Comparison of ENCODE assay signal across 16 cellular contexts in the genomic region with DNA sequence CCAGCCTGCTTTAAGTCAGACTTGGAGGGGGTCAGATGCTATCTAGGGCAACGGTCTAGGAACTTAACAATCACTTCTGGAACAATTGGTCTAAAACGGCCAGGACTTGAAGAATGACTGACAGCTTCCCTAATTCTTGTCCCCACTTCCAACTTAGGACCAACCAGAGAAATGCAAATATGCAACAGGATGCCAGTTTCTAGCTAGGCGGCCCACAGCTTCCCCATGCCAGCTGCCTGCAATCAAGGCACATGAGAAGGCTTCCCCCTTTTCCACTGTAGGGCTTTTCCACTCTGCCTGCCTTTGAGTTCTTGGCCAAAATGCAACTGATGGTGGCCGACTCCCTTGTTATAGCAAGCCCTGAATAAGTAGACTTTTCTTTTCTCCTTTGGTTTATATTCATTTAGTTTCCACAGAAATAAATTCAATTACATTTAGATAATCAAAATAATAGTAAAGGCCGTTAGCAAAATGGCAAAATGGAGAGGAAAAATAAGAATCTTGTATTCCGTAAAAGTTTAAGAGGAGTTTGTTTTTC.
A peak's percentile ranks its signal among the peaks of the same experiment; 100 is the strongest.
DNase-seq lines count a peak whose midpoint lies in the region; ATAC-seq, FAIRE-seq and TF ChIP-seq lines count a peak whose summit lies in the region.
"Had no signal": no experiment of that assay in that cellular context is flagged by ENCODE, and none has a peak within 500 bp of the region (broad histone marks: within the 10 kb centered on the region; RNA-seq: fewer than 3 reads in every experiment).

No MANE protein-coding gene starts in this region.

- H3K4me1 ChIP-seq in lung (ENCODE audit: control insufficient read depth in 2 of 2, insufficient read depth in 2 of 2, low read length in 2 of 2): peaks cover 0 to 4% of the 10 kb centered on the region in 2 donors
- H3K4me1 ChIP-seq in upper lobe of right lung: no peaks in the 10 kb centered on the region

- H3K36me3 ChIP-seq in lung (ENCODE audit: control insufficient read depth in 2 of 2, insufficient read depth in 2 of 2, low read length in 2 of 2) (no peaks in the 10 kb centered on the region), upper lobe of right lung (no peaks in the 10 kb centered on the region)

- H3K27ac ChIP-seq in lung (ENCODE audit: low read depth in 1 of 2, low read length in 1 of 2) (no peak overlapping the region), upper lobe of right lung (no peak overlapping the region)

- no peaks in the 10 kb centered on the region for H3K9me3 Mint-ChIP-seq in HFFc6
- H3K9me3 Mint-ChIP-seq: H9 had no signal

- H3K9me3 ChIP-seq in lung (ENCODE audit: control insufficient read depth in 2 of 2, insufficient read depth in 1 of 2, low read length in 1 of 2): peaks cover 0 to 3% of the 10 kb centered on the region in 2 donors
- H3K9me3 ChIP-seq in upper lobe of right lung: no peaks in the 10 kb centered on the region

- DNase-seq in HFFc6: no peak
- DNase-seq in MV-4-11 (lab: John Stamatoyannopoulos, UW): peak; percentile 3
- peak; percentile 24 for DNase-seq in lung (ENCODE audit: low spot score)
- peak; percentile 69 for DNase-seq in upper lobe of right lung
- no peak for DNase-seq in GM19239 (ENCODE audit: insufficient read length, low spot score)
- no peak for DNase-seq in SHP77 (lab: John Stamatoyannopoulos, UW)
- DNase-seq: C1 segment of cervical spinal cord; CD4-positive, alpha-beta memory T cell; DMS79 treated with DMSO at 0.1 percent for 48 hours; GOT3; H9 had no signal

- no peak overlapping the region for H3K4me3 ChIP-seq in lung
- no peak overlapping the region for H3K4me3 ChIP-seq in upper lobe of right lung

- WGBS in lung, 2 donors: 72 to 78% methylated on average over 6 of the region's 6 CpGs

- no peak overlapping the region for H3K4me3 Mint-ChIP-seq in HFFc6
- H3K4me3 Mint-ChIP-seq: B cell; CD4-positive, alpha-beta memory T cell; H9 had no signal

- peaks cover 2% of the 10 kb centered on the region; the same call in 1 of the 2 replicates for H3K27me3 Mint-ChIP-seq in HFFc6 (ENCODE audit: insufficient read depth)
- H3K27me3 Mint-ChIP-seq: B cell; CD4-positive, alpha-beta memory T cell had no signal

- peaks cover 3% of the 10 kb centered on the region; the same call in 1 of the 2 replicates for H3K36me3 Mint-ChIP-seq in HFFc6 (ENCODE audit: low read depth)

- H3K27me3 ChIP-seq in lung (ENCODE audit: control insufficient read depth, insufficient read depth) (no peaks in the 10 kb centered on the region), upper lobe of right lung (no peaks in the 10 kb centered on the region)

- FAIRE-seq in GM19239 (lab: Jason Lieb, UNC): no peak
- FAIRE-seq: A204.1, G401.6, GM12891 had no signal

- intact Hi-C loops in upper lobe of right lung (cut with DNase I): no loop called here

- no peak for TF ChIP-seq CTCF in HFFc6 (IDR thresholded peaks at IDR 0.05)
- no peak for TF ChIP-seq CTCF in lung (IDR thresholded peaks at IDR 0.05; ENCODE audit: control extremely low read depth, extremely low read depth)
- no peak for TF ChIP-seq CTCF in upper lobe of right lung (IDR thresholded peaks at IDR 0.05)

- H3K4me1 Mint-ChIP-seq in HFFc6 (ENCODE audit: low read depth): peaks cover 45% of the 10 kb centered on the region

- ATAC-seq in lung (ENCODE audit: insufficient read depth, low FRiP score) (no peak), upper lobe of right lung (peak; percentile 74), GM19023 (IDR thresholded peaks at IDR 0.05; ENCODE audit: unreplicated experiment) (no peak)

- H3K27ac Mint-ChIP-seq in HFFc6: peak overlapping the region; percentile 76; the same call in 1 of the 2 replicates
- H3K27ac Mint-ChIP-seq: B cell; CD4-positive, alpha-beta memory T cell had no signal

Comparison
In these comparisons a context has a peak if more than half of its experiments do, and no peak if none do; other contexts are left out.
1. DNase-seq: peak in MV-4-11 (single experiment), lung (single experiment) and upper lobe of right lung (single experiment); none in HFFc6 (single experiment), GM19239 (single experiment) and SHP77 (0 of 2).